1 cellular context compared by ENCODE assay signal in the genomic region with DNA sequence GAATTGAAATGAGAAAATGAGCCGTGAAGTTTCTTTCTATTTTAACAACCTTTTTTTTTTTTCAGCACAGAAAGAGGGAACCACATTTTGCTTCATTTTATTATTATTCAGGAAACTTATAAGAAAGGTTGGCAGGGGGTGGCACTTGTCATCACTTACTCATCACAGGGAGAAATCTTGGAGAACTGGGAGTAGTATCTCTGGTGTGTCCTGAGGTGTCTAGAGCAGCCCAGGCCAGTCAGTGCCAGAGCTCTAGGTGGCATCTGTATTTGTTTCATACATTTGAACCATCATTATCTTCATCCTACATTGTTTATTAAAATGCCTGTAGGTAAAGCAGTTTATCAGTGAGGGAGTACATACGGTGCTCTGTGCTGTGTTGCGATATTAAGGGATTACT.
TF ChIP-seq lines count a peak whose summit lies in the region.

No MANE protein-coding gene starts in this region.

TF ChIP-seq in A549, 52 proteins besides CTCF, POLR2A, EP300 and RAD21 (continued from another document):
- TF ChIP-seq ZSCAN20 (CRISPR knock-in tag; IDR thresholded peaks at IDR 0.05) = no peak
- TF ChIP-seq CBX2 (IDR thresholded peaks at IDR 0.05; ENCODE audit: borderline replicate concordance, low read depth) = no peak
- no peak for TF ChIP-seq ESRRA (IDR thresholded peaks at IDR 0.05; ENCODE audit: borderline replicate concordance, low read length)
- TF ChIP-seq CEBPB (IDR thresholded peaks at IDR 0.05) = no peak
- TF ChIP-seq, protein P1, sequence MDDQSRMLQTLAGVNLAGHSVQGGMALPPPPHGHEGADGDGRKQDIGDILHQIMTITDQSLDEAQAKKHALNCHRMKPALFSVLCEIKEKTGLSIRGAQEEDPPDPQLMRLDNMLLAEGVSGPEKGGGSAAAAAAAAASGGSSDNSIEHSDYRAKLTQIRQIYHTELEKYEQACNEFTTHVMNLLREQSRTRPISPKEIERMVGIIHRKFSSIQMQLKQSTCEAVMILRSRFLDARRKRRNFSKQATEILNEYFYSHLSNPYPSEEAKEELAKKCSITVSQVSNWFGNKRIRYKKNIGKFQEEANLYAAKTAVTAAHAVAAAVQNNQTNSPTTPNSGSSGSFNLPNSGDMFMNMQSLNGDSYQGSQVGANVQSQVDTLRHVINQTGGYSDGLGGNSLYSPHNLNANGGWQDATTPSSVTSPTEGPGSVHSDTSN (IDR thresholded peaks at IDR 0.05) = no peak
- no peak for TF ChIP-seq EHF (CRISPR knock-in tag; IDR thresholded peaks at IDR 0.05)
- no peak for TF ChIP-seq MAZ (IDR thresholded peaks at IDR 0.05; ENCODE audit: borderline replicate concordance, low read depth, low read length)
- no peak for TF ChIP-seq FOXS1 (CRISPR knock-in tag; IDR thresholded peaks at IDR 0.05)
- TF ChIP-seq REST (IDR thresholded peaks at IDR 0.05) = no peak
- TF ChIP-seq TP53 (CRISPR knock-in tag; IDR thresholded peaks at IDR 0.05) = no peak
- TF ChIP-seq NPAS2 (CRISPR knock-in tag; IDR thresholded peaks at IDR 0.05; ENCODE audit: borderline replicate concordance) = no peak
- no peak for TF ChIP-seq HOXB5 (CRISPR knock-in tag; IDR thresholded peaks at IDR 0.05)
- TF ChIP-seq CBX8 (IDR thresholded peaks at IDR 0.05) = no peak
- no peak for TF ChIP-seq ELK1 (IDR thresholded peaks at IDR 0.05; ENCODE audit: low read depth, low read length)
- no peak for TF ChIP-seq KDM5A (IDR thresholded peaks at IDR 0.05)
